Comparison of ENCODE assay signal across 8 cellular contexts in genomic region chr6:135163440-135163738, GRCh38.
A peak's percentile ranks its signal among the peaks of the same experiment; 100 is the strongest.
DNase-seq lines count a peak whose midpoint lies in the region; ATAC-seq lines count a peak whose summit lies in the region.

No MANE protein-coding gene starts in this region.

- ATAC-seq in GM18870 (IDR thresholded peaks at IDR 0.05; ENCODE audit: unreplicated experiment) (peak; percentile 76), HG02938 (IDR thresholded peaks at IDR 0.05; ENCODE audit: unreplicated experiment) (peak; percentile 68), HG03520 (IDR thresholded peaks at IDR 0.05; ENCODE audit: unreplicated experiment) (no peak)

- peak; percentile 62 for DNase-seq in activated CD4-positive, alpha-beta T cell treated with anti-CD3 and anti-CD28 coated beads for 48 hours
- peak in 2 of 3 donors; percentile 34 to 53 for DNase-seq in stimulated activated CD4-positive, alpha-beta T cell treated with anti-CD3 and anti-CD28 coated beads, Interleukin-12 subunit alpha, Interleukin-12 subunit beta, amount 100 ng/mL, for 48 hours (ENCODE audit: low read depth in 2 of 3, low spot score in 1 of 3)
- DNase-seq in COLO668 (lab: John Stamatoyannopoulos, UW; ENCODE audit: unreplicated experiment) (no peak), NCI-H82 (lab: John Stamatoyannopoulos, UW) (no peak), NOMO-1 (lab: John Stamatoyannopoulos, UW; ENCODE audit: unreplicated experiment in 2 of 2) (no peak)

Comparison
In these comparisons a context has a peak if more than half of its experiments do, and no peak if none do; other contexts are left out.
1. DNase-seq: peak in activated CD4-positive, alpha-beta T cell treated with anti-CD3 and anti-CD28 coated beads for 48 hours (single experiment) and stimulated activated CD4-positive, alpha-beta T cell treated with anti-CD3 and anti-CD28 coated beads, Interleukin-12 subunit alpha, Interleukin-12 subunit beta, amount 100 ng/mL, for 48 hours (2 of 3); none in COLO668 (single experiment), NCI-H82 (single experiment) and NOMO-1 (0 of 2).